17 cellular contexts compared by ENCODE assay signal in the genomic region with DNA sequence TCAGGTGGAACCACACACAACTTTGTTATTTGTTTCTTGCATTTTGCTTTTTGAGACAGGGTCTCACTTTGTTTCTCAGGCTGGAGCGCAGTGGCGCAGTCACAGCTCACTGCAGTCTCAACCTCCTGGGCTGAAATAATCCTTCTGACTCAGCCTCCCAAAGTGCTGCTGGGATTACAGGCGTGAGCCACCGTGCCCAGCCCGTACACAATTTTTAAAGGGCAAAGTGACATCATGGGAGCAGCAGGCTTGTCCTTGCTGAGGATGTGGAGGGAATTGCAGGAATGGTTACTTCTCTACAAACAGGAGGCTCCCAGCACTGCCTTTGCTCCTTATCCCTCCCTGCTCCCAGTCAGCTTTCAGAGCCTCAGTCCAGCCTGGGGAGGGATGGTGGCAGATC.
"Had no signal": no experiment of that assay in that cellular context is flagged by ENCODE, and none has a peak within 500 bp of the region (broad histone marks: within the 10 kb centered on the region; RNA-seq: fewer than 3 reads in every experiment).

No MANE protein-coding gene starts in this region.

- H3K27ac ChIP-seq: esophagus squamous epithelium, foreskin keratinocyte, pancreas, prostate gland, right lobe of liver, spleen, thoracic aorta, transverse colon had no signal

- DNase-seq: effector memory CD8-positive, alpha-beta T cell; esophagus squamous epithelium; foreskin keratinocyte; kidney glomerular epithelial cell; mammary epithelial cell; occipital lobe; pancreas; retina; right lobe of liver; spleen; stimulated activated CD4-positive, alpha-beta T cell treated with anti-CD3 and anti-CD28 coated beads, Interleukin-2, amount 100 ng/mL, for 24 hours; stimulated activated CD4-positive, alpha-beta T cell treated with anti-CD3 and anti-CD28 coated beads, Interleukin-4, amount 100 ng/mL, for 4 hours; stimulated activated naive B cell treated with anti-CD40 and anti-IgM and Interleukin-4, amounts not matched to agents 10 μg/mL and 1 μg/mL and 100 μg/mL, for 72 hours; stimulated activated naive CD8-positive, alpha-beta T cell treated with anti-CD3 and anti-CD28 coated beads, Interleukin-15, amount 100 ng/mL, for 72 hours; transverse colon had no signal

- H3K4me3 ChIP-seq: esophagus squamous epithelium, pancreas, prostate gland, right lobe of liver, spleen, thoracic aorta, transverse colon had no signal

- FAIRE-seq: pancreas had no signal

- H3K36me3 ChIP-seq: esophagus squamous epithelium, pancreas, prostate gland, right lobe of liver, spleen, thoracic aorta, transverse colon had no signal

- H3K9me3 ChIP-seq: esophagus squamous epithelium, pancreas, prostate gland, right lobe of liver, spleen, thoracic aorta, transverse colon had no signal

- H3K4me1 ChIP-seq: esophagus squamous epithelium, foreskin keratinocyte, pancreas, prostate gland, spleen, transverse colon had no signal

- H3K27me3 ChIP-seq: foreskin keratinocyte, pancreas, right lobe of liver, spleen, transverse colon had no signal
